Comparison of ENCODE assay signal across 15 cellular contexts in genomic region chr12:18296201-18296908, GRCh38. TPM values are rescaled to one million over a fixed set of nuclear protein-coding genes. Genes with fewer than 3 reads are reported as not detected.
DNase-seq lines count a peak whose midpoint lies in the region; TF ChIP-seq lines count a peak whose summit lies in the region.
"Had no signal": no experiment of that assay in that cellular context is flagged by ENCODE, and none has a peak within 500 bp of the region (broad histone marks: within the 10 kb centered on the region; RNA-seq: fewer than 3 reads in every experiment).

No MANE protein-coding gene starts in this region.

- DNase-seq in A673 (ENCODE audit: low spot score) (no peak), MG63 (peak; percentile 13), epithelial cell of proximal tubule (ENCODE audit: low read depth) (no peak), SKM-1 treated with dmso at 0.1 percent for 144 hours (lab: John Stamatoyannopoulos, UW; ENCODE audit: unreplicated experiment) (no peak), NCI-H2196 treated with DMSO at 0.1 percent for 48 hours (lab: John Stamatoyannopoulos, UW; ENCODE audit: unreplicated experiment) (no peak), trophoblast cell (no peak)
- DNase-seq in activated naive CD4-positive, alpha-beta T cell treated with anti-CD3 and anti-CD28 coated beads, Interleukin-2, amount 50 U/mL, for 16 hours, result no peak
- DNase-seq: activated B cell treated with CpG ODN at 0.5 μM for 24 hours; DMS79; naive thymus-derived CD4-positive, alpha-beta T cell; NCI-H345; SHP77 treated with DMSO at 0.1 percent for 48 hours had no signal

- no peak overlapping the region for H4K91ac ChIP-seq in trophoblast cell (ENCODE audit: low read depth, low read length)

- no TSS peak for BruUV-seq in A673 (replicated peaks; lab: Mats Ljungman, UMichigan)

- no peak overlapping the region for H3K27ac ChIP-seq in A673 (ENCODE audit: low read depth, low read length, poor library complexity, severe bottlenecking)
- H3K27ac ChIP-seq in trophoblast cell (ENCODE audit: low read depth, low read length), result no peak overlapping the region
- H3K27ac ChIP-seq: ascending aorta had no signal

- no peak overlapping the region for H2BK120ac ChIP-seq in trophoblast cell (ENCODE audit: insufficient read depth, low read length, poor library complexity)

- CTCF ChIA-PET in A673 (lab: Charles Lee), result no interaction called here

- H2BK12ac ChIP-seq in trophoblast cell (ENCODE audit: low read length), result no peak overlapping the region

- H3K4me2 ChIP-seq in trophoblast cell (ENCODE audit: low read length), result no peak overlapping the region
- H3K4me2 ChIP-seq: smooth muscle cell had no signal

- no peaks in the 10 kb centered on the region for H3K27me3 ChIP-seq in A673 (replicated peaks; ENCODE audit: insufficient read depth, low read depth, low read length, poor library complexity)
- no peaks in the 10 kb centered on the region for H3K27me3 ChIP-seq in MG63
- no peaks in the 10 kb centered on the region for H3K27me3 ChIP-seq in mucosa of stomach (ENCODE audit: control insufficient read depth, insufficient read depth, low read length)
- no peaks in the 10 kb centered on the region for H3K27me3 ChIP-seq in trophoblast cell (ENCODE audit: insufficient read depth, low read length)
- H3K27me3 ChIP-seq: ascending aorta had no signal

- no peak overlapping the region for H3K14ac ChIP-seq in trophoblast cell (ENCODE audit: low read length)

- H3K79me2 ChIP-seq in trophoblast cell (ENCODE audit: control insufficient read depth, insufficient read depth, low read length, poor library complexity), result no peaks in the 10 kb centered on the region

- POLR2A ChIA-PET in A673 (lab: Charles Lee; ENCODE audit: low non-redundant PET), result no interaction called here

- no peaks in the 10 kb centered on the region for H3K36me3 ChIP-seq in A673 (ENCODE audit: insufficient read depth, low read length, poor library complexity, severe bottlenecking)
- H3K36me3 ChIP-seq in MG63, result no peaks in the 10 kb centered on the region
- no peaks in the 10 kb centered on the region for H3K36me3 ChIP-seq in mucosa of stomach (ENCODE audit: control insufficient read depth, insufficient read depth, low read length)
- no peaks in the 10 kb centered on the region for H3K36me3 ChIP-seq in trophoblast cell (ENCODE audit: control insufficient read depth in 1 of 2, insufficient read depth in 2 of 2, low read length in 2 of 2)
- H3K36me3 ChIP-seq: ascending aorta had no signal

- H3K4me1 ChIP-seq in A673 (ENCODE audit: insufficient read depth, low read length, poor library complexity, severe bottlenecking) (no peaks in the 10 kb centered on the region), mucosa of stomach (ENCODE audit: control insufficient read depth, insufficient read depth, low read length) (no peaks in the 10 kb centered on the region), trophoblast cell (ENCODE audit: control insufficient read depth in 1 of 2, insufficient read depth in 2 of 2, low read length in 2 of 2) (no peaks in the 10 kb centered on the region)
- H3K4me1 ChIP-seq: ascending aorta had no signal

- H3K23ac ChIP-seq in trophoblast cell (ENCODE audit: low read length), result no peak overlapping the region

- no peak for TF ChIP-seq CTCF in A673 (conservative IDR thresholded peaks at IDR 0.05; ENCODE audit: low read depth, low read length)
- no peak for TF ChIP-seq CTCF in epithelial cell of proximal tubule (conservative IDR thresholded peaks at IDR 0.05; ENCODE audit: low read depth, low read length)

- H3K4ac ChIP-seq in trophoblast cell (ENCODE audit: low read depth, low read length), result no peak overlapping the region

- H4K12ac ChIP-seq in trophoblast cell (ENCODE audit: low read depth, low read length), result no peak overlapping the region

- no peak overlapping the region for H3K18ac ChIP-seq in trophoblast cell (ENCODE audit: low read length)

- H3K9me3 ChIP-seq in A673 (ENCODE audit: low read depth, low read length, poor library complexity, severe bottlenecking) (no peaks in the 10 kb centered on the region), MG63 (peaks cover 13% of the 10 kb centered on the region), mucosa of stomach (ENCODE audit: control insufficient read depth, low read length) (no peaks in the 10 kb centered on the region), trophoblast cell (ENCODE audit: insufficient read depth, low read depth, low read length) (no peaks in the 10 kb centered on the region)

- H3K4me3 ChIP-seq in A673 (ENCODE audit: low read depth, low read length, poor library complexity, severe bottlenecking) (peak overlapping the region; percentile 14), MG63 (peak overlapping the region; percentile 46), epithelial cell of proximal tubule (ENCODE audit: low read depth, low read length) (peak overlapping the region; percentile 35), mucosa of stomach (ENCODE audit: low read length) (no peak overlapping the region), trophoblast cell (ENCODE audit: low read depth, low read length) (no peak overlapping the region)
- H3K4me3 ChIP-seq: smooth muscle cell had no signal

- no peak overlapping the region for H2BK5ac ChIP-seq in trophoblast cell (ENCODE audit: low read depth, low read length, poor library complexity)

- H3K79me1 ChIP-seq in trophoblast cell (ENCODE audit: low read length), result no peaks in the 10 kb centered on the region

- no peak overlapping the region for H2AFZ ChIP-seq in trophoblast cell (ENCODE audit: insufficient read depth, low read length, poor library complexity)

- intact Hi-C loops in A673 (cut with micrococcal nuclease; ENCODE audit: unreplicated experiment), result no loop called here

- peak overlapping the region; percentile 59 for H3K9ac ChIP-seq in mucosa of stomach (ENCODE audit: low read length)
- no peak overlapping the region for H3K9ac ChIP-seq in trophoblast cell (ENCODE audit: low read length)

- no peak overlapping the region for H4K8ac ChIP-seq in trophoblast cell (ENCODE audit: low read depth, low read length)

- H2AK5ac ChIP-seq in trophoblast cell (ENCODE audit: low read length), result no peak overlapping the region

- WGBS in trophoblast cell (ENCODE audit: extremely low coverage, insufficient coverage, insufficient read length), result 100% methylated on average over 1 of the region's 6 CpGs

RNA-seq across cellular contexts. Expression of gene PIK3C2G, which starts 35.0 kb away (rescaled TPM):
- total RNA-seq in A673 (2021) (not detected in 2 replicates), epithelial cell of proximal tubule (under 0.01 and 0.12 TPM in 2 replicates)
- not detected in 2 replicates for total RNA-seq in MG63 (2014; rRNA removed; shearing (Covaris generic); ENCODE audit: low replicate concordance)
- 1.4 and 1.7 TPM in 2 replicates for polyA plus RNA-seq in trophoblast cell (2013)
- total RNA-seq: activated B cell treated with CpG ODN at 0.5 μM for 24 hours; ascending aorta; naive thymus-derived CD4-positive, alpha-beta T cell had no signal
- polyA plus RNA-seq: naive thymus-derived CD4-positive, alpha-beta T cell; smooth muscle cell had no signal

Comparison
In these comparisons a context has a peak if more than half of its experiments do, and no peak if none do; other contexts are left out.
1. H3K4me3 ChIP-seq: peak in A673 (single experiment), MG63 (single experiment) and epithelial cell of proximal tubule (single experiment); none in mucosa of stomach (single experiment) and trophoblast cell (single experiment).